Comparison of ENCODE assay signal across 15 cellular contexts in the genomic region with DNA sequence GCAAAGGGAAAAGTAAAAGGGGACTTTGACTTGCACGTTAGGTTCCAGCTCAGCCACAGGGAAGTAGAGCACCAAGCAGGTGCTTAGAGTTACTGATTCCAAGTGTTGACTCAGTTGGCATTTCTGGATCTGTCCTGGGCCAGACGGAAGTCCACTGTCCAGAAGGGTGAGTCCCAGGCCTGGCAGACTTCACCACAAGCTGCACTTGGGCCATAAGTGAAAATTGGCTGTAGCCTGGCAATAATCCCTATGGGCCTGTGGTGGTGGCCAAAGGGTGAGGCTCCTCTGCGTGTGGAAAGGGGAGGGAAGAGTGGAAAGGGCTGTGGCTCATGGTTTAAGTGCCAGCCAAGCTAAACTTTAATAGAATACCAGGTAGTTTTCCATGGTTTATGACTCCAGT.
"Had no signal": no experiment of that assay in that cellular context is flagged by ENCODE, and none has a peak within 500 bp of the region (broad histone marks: within the 10 kb centered on the region; RNA-seq: fewer than 3 reads in every experiment).

No MANE protein-coding gene starts in this region.

- H3K4me3 ChIP-seq: breast epithelium, esophagus muscularis mucosa, hepatocyte, suprapubic skin, vagina had no signal

- H3K36me3 ChIP-seq: breast epithelium, esophagus muscularis mucosa, suprapubic skin, vagina had no signal

- ATAC-seq: activated T-cell treated with anti-CD3 and anti-CD28 coated beads, Interleukin-2, amount 50 U/mL, for 4 hours; stimulated activated naive CD8-positive, alpha-beta T cell treated with anti-CD3 and anti-CD28 coated beads, Interleukin-15, amount 100 ng/mL, for 72 hours had no signal

- H3K27ac ChIP-seq: breast epithelium, esophagus muscularis mucosa, hepatocyte, suprapubic skin, vagina had no signal

- DNase-seq: activated CD4-positive, alpha-beta T cell treated with anti-CD3 and anti-CD28 coated beads, Interleukin-2, amount 50 U/mL, for 1 hour; activated CD4-positive, CD25-positive, alpha-beta regulatory T cell treated with anti-CD3 and anti-CD28 coated beads, Interleukin-2, amount 50 U/mL, for 72 hours; activated CD8-positive, alpha-beta memory T cell treated with anti-CD3 and anti-CD28 coated beads, Interleukin-2, amount 50 U/mL, for 4 hours; activated effector memory CD4-positive, alpha-beta T cell treated with anti-CD3 and anti-CD28 coated beads, Interleukin-2, amount 50 U/mL, for 16 hours; activated naive CD4-positive, alpha-beta T cell treated with anti-CD3 and anti-CD28 coated beads, Interleukin-2, amount 50 U/mL, for 16 hours; activated T-cell treated with anti-CD3 and anti-CD28 coated beads, Interleukin-2, amount 50 U/mL, for 4 hours; cerebellar nuclear complex; effector memory CD4-positive, alpha-beta T cell; stimulated activated naive CD8-positive, alpha-beta T cell treated with anti-CD3 and anti-CD28 coated beads, Interleukin-15, amount 100 ng/mL, for 72 hours; trophoblast cell had no signal

- H3K9me3 ChIP-seq: breast epithelium, esophagus muscularis mucosa, suprapubic skin, vagina had no signal

- H3K27me3 ChIP-seq: breast epithelium, esophagus muscularis mucosa, hepatocyte, suprapubic skin, vagina had no signal

- H3K4me1 ChIP-seq: breast epithelium, esophagus muscularis mucosa, suprapubic skin, vagina had no signal
